Comparison of ENCODE assay signal across 8 cellular contexts in the genomic region with DNA sequence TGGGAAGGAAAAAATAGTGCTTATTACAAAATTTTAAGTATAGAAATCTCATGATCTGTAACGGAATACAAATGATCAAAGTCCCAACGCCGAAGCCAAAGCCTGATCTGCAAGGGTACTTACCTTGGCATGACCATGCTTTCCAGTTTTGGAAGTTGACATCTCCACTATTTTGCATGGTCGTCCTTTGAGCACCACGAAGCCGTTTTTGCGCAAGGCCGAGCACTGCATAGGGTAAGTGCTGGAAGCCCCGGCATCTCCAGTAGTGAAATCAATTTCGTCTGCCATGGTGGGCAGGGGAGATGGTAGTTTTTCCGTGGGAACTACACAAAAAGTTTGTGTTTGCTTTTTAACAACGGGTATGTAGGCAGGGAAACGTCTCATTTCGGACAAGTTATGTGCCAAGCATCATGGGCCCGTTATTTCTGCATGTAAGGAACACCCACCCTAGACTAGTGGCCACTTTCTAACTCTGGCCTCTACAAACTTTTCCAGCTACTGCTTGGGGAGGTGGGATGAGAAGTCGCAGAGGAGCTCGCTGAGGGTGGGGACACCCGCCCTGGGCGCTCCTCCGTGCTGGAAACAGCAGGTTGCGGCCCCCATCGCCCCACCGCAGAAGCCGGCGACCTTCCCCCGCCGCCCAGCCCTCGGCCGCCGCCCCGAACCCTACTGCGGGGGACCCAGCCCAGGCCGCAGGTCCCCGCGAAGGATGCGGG. TPM values are rescaled to one million over a fixed set of nuclear protein-coding genes. Genes with fewer than 3 reads are reported as not detected.
DNase-seq lines count a peak whose midpoint lies in the region; TF ChIP-seq lines count a peak whose summit lies in the region.

No MANE protein-coding gene starts in this region.

- TF ChIP-seq CTCF in breast epithelium (IDR thresholded peaks at IDR 0.05), result no peak
- no peak for TF ChIP-seq CTCF in suprapubic skin (IDR thresholded peaks at IDR 0.05)

- intact Hi-C loops in breast epithelium (cut with DNase I; ENCODE audit: low total_unique reads), result no loop called here

- H3K4me3 ChIP-seq in breast epithelium (peak overlapping the region; percentile 72 to 74 (median 73)), suprapubic skin (peak overlapping the region; percentile 66)

- 35% methylated on average over 18 of the region's 36 CpGs for WGBS in suprapubic skin

- no peak for TF ChIP-seq EP300 in suprapubic skin (IDR thresholded peaks at IDR 0.05)

- TF ChIP-seq POLR2A in breast epithelium (IDR thresholded peaks at IDR 0.05) (no peak), suprapubic skin (IDR thresholded peaks at IDR 0.05) (no peak)

- H3K27ac ChIP-seq in breast epithelium (peak overlapping the region; percentile 57 to 63), suprapubic skin (peak overlapping the region; percentile 57)

- H3K27me3 ChIP-seq in breast epithelium, result no peaks in the 10 kb centered on the region
- no peaks in the 10 kb centered on the region for H3K27me3 ChIP-seq in suprapubic skin

- H3K36me3 ChIP-seq in breast epithelium (no peaks in the 10 kb centered on the region), suprapubic skin (no peaks in the 10 kb centered on the region)

- DNase-seq in activated CD4-positive, alpha-beta T cell treated with anti-CD3 and anti-CD28 coated beads for 48 hours, result peak; percentile 5
- DNase-seq in activated CD4-positive, alpha-beta T cell treated with anti-CD3 and anti-CD28 coated beads for 4 hours, result no peak
- DNase-seq in NAMALWA (ENCODE audit: low spot score) (peak; percentile 38), breast epithelium (ENCODE audit: low spot score in 2 of 2) (no peak), left kidney (ENCODE audit: low read depth, low spot score) (peak; percentile 41), suprapubic skin (ENCODE audit: low spot score in 2 of 2) (no peak), mucosa of gallbladder (ENCODE audit: low spot score) (no peak), GF-D8 (lab: John Stamatoyannopoulos, UW) (no peak)

- peaks cover 7 to 25% of the 10 kb centered on the region in 2 donors for H3K9me3 ChIP-seq in breast epithelium
- peaks cover 12% of the 10 kb centered on the region for H3K9me3 ChIP-seq in suprapubic skin

- no peaks in the 10 kb centered on the region for H3K4me1 ChIP-seq in breast epithelium
- H3K4me1 ChIP-seq in suprapubic skin, result peaks cover 15% of the 10 kb centered on the region

RNA-seq across cellular contexts. Expression of a gene that starts 0.8 kb away (rescaled TPM):
- 1 to 10 TPM; 4.7 to 7.4 (median 5.2) TPM for total RNA-seq in breast epithelium
- 1 to 10 TPM; 1.9 to 5.3 (median 3.5) TPM for total RNA-seq in suprapubic skin
- 11.5 TPM for total RNA-seq in mucosa of gallbladder

RNA-seq across cellular contexts. Expression of a gene that starts 37.7 kb away (rescaled TPM):
- total RNA-seq in breast epithelium (100 to 1,000 TPM in 2 of 3 donors, 10 to 100 TPM in 1; 36.5 to 196 (median 114) TPM), suprapubic skin (100 to 1,000 TPM in 2 of 4 donors, 10 to 100 TPM in 2; 23.1 to 169 (median 97.7) TPM), mucosa of gallbladder (16.3 TPM)

Comparison
In these comparisons a context has a peak if more than half of its experiments do, and no peak if none do; other contexts are left out.
1. DNase-seq: peak in activated CD4-positive, alpha-beta T cell treated with anti-CD3 and anti-CD28 coated beads for 48 hours (single experiment), NAMALWA (single experiment) and left kidney (single experiment); none in activated CD4-positive, alpha-beta T cell treated with anti-CD3 and anti-CD28 coated beads for 4 hours (0 of 2), breast epithelium (0 of 2), suprapubic skin (0 of 2), mucosa of gallbladder (single experiment) and GF-D8 (single experiment).